ENCODE assay signal across 1 cellular context in genomic region chr7:117019287-117019686, GRCh38.
TF ChIP-seq lines count a peak whose summit lies in the region.

No MANE protein-coding gene starts in this region.

TF ChIP-seq in HepG2, 621 proteins besides CTCF, POLR2A, EP300 and RAD21:
- TF ChIP-seq ZNF333 (CRISPR knock-in tag; IDR thresholded peaks at IDR 0.05; ENCODE audit: borderline replicate concordance) (no peak), ZNF33A (CRISPR knock-in tag; IDR thresholded peaks at IDR 0.05; ENCODE audit: borderline replicate concordance) (no peak), STAT5B (CRISPR knock-in tag; IDR thresholded peaks at IDR 0.05) (no peak), ZNF335 (CRISPR knock-in tag; IDR thresholded peaks at IDR 0.05) (no peak), TBX3 (IDR thresholded peaks at IDR 0.05; ENCODE audit: borderline replicate concordance) (no peak), ZNF326 (CRISPR knock-in tag; IDR thresholded peaks at IDR 0.05; ENCODE audit: borderline replicate concordance) (no peak), CSRNP2 (CRISPR knock-in tag; conservative IDR thresholded peaks at IDR 0.05; ENCODE audit: low read depth) (no peak), SP140L (CRISPR knock-in tag; IDR thresholded peaks at IDR 0.05; ENCODE audit: borderline replicate concordance) (no peak), TIGD3 (CRISPR knock-in tag; IDR thresholded peaks at IDR 0.05; ENCODE audit: borderline replicate concordance) (no peak), MYC (CRISPR knock-in tag; IDR thresholded peaks at IDR 0.05; ENCODE audit: borderline replicate concordance) (no peak), MAFK (conservative IDR thresholded peaks at IDR 0.05 in 1 of 2, IDR thresholded peaks at IDR 0.05 in 1 of 2; ENCODE audit: low read length in 2 of 2) (no peak), HOMEZ (CRISPR knock-in tag; IDR thresholded peaks at IDR 0.05; ENCODE audit: low read depth) (no peak)
